In the genomic region with DNA sequence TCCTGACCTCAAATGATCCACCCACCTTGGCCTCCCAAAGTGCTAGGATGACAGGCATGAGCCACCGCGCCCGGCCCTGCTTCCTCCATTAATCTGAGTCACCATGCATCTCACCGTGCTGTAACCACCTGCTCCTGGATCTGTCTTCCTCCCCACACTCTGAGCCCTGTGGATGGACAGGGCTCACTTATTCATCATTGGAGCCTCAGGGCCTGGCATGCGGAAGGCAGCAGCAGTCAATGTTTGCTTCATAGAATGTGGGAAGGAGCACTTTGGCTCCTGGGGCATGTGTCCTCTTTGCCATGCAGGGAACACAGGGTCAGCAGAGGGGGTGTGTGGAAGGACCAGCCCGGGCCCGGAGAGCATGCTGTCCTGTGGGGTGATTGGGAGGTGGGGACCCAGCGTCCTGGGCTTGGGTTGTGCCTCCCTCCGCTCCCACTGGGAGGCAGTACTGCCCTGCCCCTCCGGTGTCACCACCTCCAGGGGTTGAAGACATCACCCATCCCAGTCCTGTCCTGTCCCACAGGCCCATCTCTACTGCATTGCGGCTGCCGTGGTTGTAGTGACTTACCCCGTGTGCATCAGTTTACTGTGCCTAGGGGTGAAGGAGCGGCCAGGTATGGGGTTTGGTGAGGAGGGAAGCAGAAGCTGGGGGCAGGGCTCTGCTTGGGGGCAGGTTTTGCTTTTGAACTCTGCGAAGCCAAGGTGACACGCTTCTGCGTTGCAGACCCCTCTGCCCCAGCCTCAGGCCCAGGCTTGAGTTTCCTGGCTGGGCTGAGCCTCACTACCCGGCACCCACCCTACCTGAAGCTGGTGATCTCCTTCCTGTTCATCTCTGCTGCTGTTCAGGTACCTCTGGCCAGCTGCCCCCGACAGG, we compare ENCODE assay signal across 8 cellular contexts. TPM values are rescaled to one million over a fixed set of nuclear protein-coding genes. Genes with fewer than 3 reads are reported as not detected.
DNase-seq lines count a peak whose midpoint lies in the region; ATAC-seq, FAIRE-seq and TF ChIP-seq lines count a peak whose summit lies in the region.

No MANE protein-coding gene starts in this region.

- H3K9me2 ChIP-seq in DOHH2 (replicated peaks; ENCODE audit: control insufficient read depth, low read length): no peaks in the 10 kb centered on the region

- H3F3A ChIP-seq in DOHH2 (ENCODE audit: control insufficient read depth, insufficient read depth): no peaks in the 10 kb centered on the region

- H3K27me3 Mint-ChIP-seq in activated naive CD8-positive, alpha-beta T cell treated with anti-CD3 and anti-CD28 coated beads, Interleukin-2, amount 50 U/mL, for 24 hours: no peaks in the 10 kb centered on the region

- H3K79me2 ChIP-seq in DOHH2 (ENCODE audit: control insufficient read depth, low read length): no peaks in the 10 kb centered on the region

- peak; percentile 63 for DNase-seq in HuH-7.5 (ENCODE audit: low spot score)
- DNase-seq in activated naive CD8-positive, alpha-beta T cell treated with anti-CD3 and anti-CD28 coated beads, Interleukin-2, amount 50 U/mL, for 24 hours: peak; percentile 29
- DNase-seq in myocyte (ENCODE audit: low read depth): peak; percentile 41
- DNase-seq in GM12892 (ENCODE audit: insufficient read length): no peak
- DNase-seq in epidermal melanocyte (ENCODE audit: insufficient read length, low spot score): no peak

- no peaks in the 10 kb centered on the region for H3K9me3 ChIP-seq in DOHH2 (ENCODE audit: control insufficient read depth, insufficient read depth, low read length)

- no peaks in the 10 kb centered on the region for H3K27me3 ChIP-seq in DOHH2 (ENCODE audit: control insufficient read depth, low read length)

- peak; percentile 45 for TF ChIP-seq CTCF in DOHH2 (IDR thresholded peaks at IDR 0.05; ENCODE audit: low read depth, low read length, poor library complexity, severe bottlenecking)

- no peak overlapping the region for H3K4me3 ChIP-seq in DOHH2 (ENCODE audit: low read length)

- H3K36me3 Mint-ChIP-seq in activated naive CD8-positive, alpha-beta T cell treated with anti-CD3 and anti-CD28 coated beads, Interleukin-2, amount 50 U/mL, for 24 hours (ENCODE audit: low read depth): peaks cover 6% of the 10 kb centered on the region

- no peak for ATAC-seq in activated naive CD8-positive, alpha-beta T cell treated with anti-CD3 and anti-CD28 coated beads, Interleukin-2, amount 50 U/mL, for 24 hours
- ATAC-seq in GM18517 (IDR thresholded peaks at IDR 0.05; ENCODE audit: unreplicated experiment) (no peak), HG02610 (IDR thresholded peaks at IDR 0.05; ENCODE audit: unreplicated experiment) (no peak)

- no peaks in the 10 kb centered on the region for H4K20me1 ChIP-seq in DOHH2 (ENCODE audit: control insufficient read depth, insufficient read depth, low read depth, low read length)

- no peaks in the 10 kb centered on the region for H3K4me1 ChIP-seq in DOHH2 (ENCODE audit: control insufficient read depth, low read length)

- H3K4me1 Mint-ChIP-seq in activated naive CD8-positive, alpha-beta T cell treated with anti-CD3 and anti-CD28 coated beads, Interleukin-2, amount 50 U/mL, for 24 hours: no peaks in the 10 kb centered on the region

- FAIRE-seq in GM12892 (lab: Jason Lieb, UNC): no peak

- H3K27ac Mint-ChIP-seq in activated naive CD8-positive, alpha-beta T cell treated with anti-CD3 and anti-CD28 coated beads, Interleukin-2, amount 50 U/mL, for 24 hours: no peak overlapping the region

- H3K9me3 Mint-ChIP-seq in activated naive CD8-positive, alpha-beta T cell treated with anti-CD3 and anti-CD28 coated beads, Interleukin-2, amount 50 U/mL, for 24 hours: no peaks in the 10 kb centered on the region

- H3K27ac ChIP-seq in DOHH2 (ENCODE audit: low read depth, low read length): no peak overlapping the region

- no peak for TF ChIP-seq POLR2A in GM12892 (IDR thresholded peaks at IDR 0.05; ENCODE audit: low read depth, low read length)

- no peak overlapping the region for H3K4me2 ChIP-seq in DOHH2 (ENCODE audit: low read length)

- no peak overlapping the region for H3K4me3 Mint-ChIP-seq in activated naive CD8-positive, alpha-beta T cell treated with anti-CD3 and anti-CD28 coated beads, Interleukin-2, amount 50 U/mL, for 24 hours

- H3K36me3 ChIP-seq in DOHH2 (ENCODE audit: control insufficient read depth, low read length): peaks cover under 1% of the 10 kb centered on the region; the same call in 1 of the 2 replicates

RNA-seq across cellular contexts. Expression of a gene that starts 11.5 kb away (rescaled TPM):
- 0.16 TPM in 1 of 2 replicates, not detected in the other for total RNA-seq in myocyte
- polyA plus RNA-seq in myocyte (2012): 0.08 TPM
- polyA plus RNA-seq in GM12892 (2012; ENCODE audit: missing spikeins): not detected

RNA-seq across cellular contexts. Expression of a gene that starts 25.8 kb away (rescaled TPM):
- 11.3 and 11.9 TPM in 2 replicates for total RNA-seq in myocyte
- 4.6 TPM for polyA plus RNA-seq in myocyte (2012)
- polyA plus RNA-seq in GM12892 (2012; ENCODE audit: missing spikeins): 6.6 TPM

RNA-seq across cellular contexts. Expression of a gene that starts 28.2 kb away (rescaled TPM):
- 2.0 and 2.4 TPM in 2 replicates for total RNA-seq in myocyte
- 6.0 TPM for polyA plus RNA-seq in myocyte (2012)
- 0.59 TPM for polyA plus RNA-seq in GM12892 (2012; ENCODE audit: missing spikeins)

RNA-seq across cellular contexts. Expression of a gene that starts 54.8 kb away (rescaled TPM):
- total RNA-seq in myocyte: 89.0 and 92.9 TPM in 2 replicates
- polyA plus RNA-seq in myocyte (2012): 114 TPM
- polyA plus RNA-seq in GM12892 (2012; ENCODE audit: missing spikeins): 245 TPM

Comparison
In these comparisons a context has a peak if more than half of its experiments do, and no peak if none do; other contexts are left out.
1. DNase-seq: peak in HuH-7.5 (single experiment), activated naive CD8-positive, alpha-beta T cell treated with anti-CD3 and anti-CD28 coated beads, Interleukin-2, amount 50 U/mL, for 24 hours (single experiment) and myocyte (single experiment); none in GM12892 (single experiment) and epidermal melanocyte (single experiment).